ENCODE assay signal across 25 cellular contexts in genomic region chr6:118103381-118104105, GRCh38.
"Had no signal": no experiment of that assay in that cellular context is flagged by ENCODE, and none has a peak within 500 bp of the region (broad histone marks: within the 10 kb centered on the region; RNA-seq: fewer than 3 reads in every experiment).

No MANE protein-coding gene starts in this region.

- FAIRE-seq: bronchial epithelial cell, kidney had no signal

- H3K36me3 ChIP-seq: colonic mucosa, gastroesophageal sphincter, lower lobe of right lung, tibial artery had no signal

- H3K4me1 ChIP-seq: colonic mucosa, gastroesophageal sphincter, lower lobe of right lung, tibial artery had no signal

- ATAC-seq: activated CD4-positive, alpha-beta T cell treated with anti-CD3 and anti-CD28 coated beads for 36 hours; activated CD8-positive, alpha-beta memory T cell treated with anti-CD3 and anti-CD28 coated beads, Interleukin-2, amount 10 ng/mL, durations not matched to agents 7 days and 5 days; activated CD8-positive, alpha-beta T cell treated with anti-CD3 and anti-CD28 coated beads, Interleukin-2, amount 10 ng/mL, durations not matched to agents 7 days and 5 days; gastroesophageal sphincter; lower lobe of right lung; natural killer cell; stimulated activated memory B cell treated with anti-CD40 and anti-IgM and Interleukin-4, amounts not matched to agents 10 μg/mL and 1 μg/mL and 100 μg/mL, for 72 hours; stimulated activated naive CD8-positive, alpha-beta T cell treated with anti-CD3 and anti-CD28 coated beads, Interleukin-15, amount 100 ng/mL, for 72 hours had no signal

- H3K9me3 Mint-ChIP-seq: activated naive CD4-positive, alpha-beta T cell treated with anti-CD3 and anti-CD28 coated beads, Interleukin-2, amount 50 U/mL, for 24 hours; activated T-helper 2 cell treated with anti-CD3 and anti-CD28 coated beads, Interferon-gamma antibody, Interleukin-2, Interleukin-4, amounts not matched to agents 10 μg/mL and 5 μg/mL and 100 μg/mL, durations not matched to agents 14 hours and 24 hours and 36 hours; immature natural killer cell; stimulated activated memory B cell treated with anti-CD40 and anti-IgM and Interleukin-4, amounts not matched to agents 10 μg/mL and 1 μg/mL and 100 μg/mL, for 72 hours had no signal

- H3K27me3 ChIP-seq: colonic mucosa, gastroesophageal sphincter, tibial artery had no signal

- H3K27me3 Mint-ChIP-seq: activated CD8-positive, alpha-beta memory T cell treated with anti-CD3 and anti-CD28 coated beads, Interleukin-2, amount 10 ng/mL, durations not matched to agents 7 days and 5 days; activated naive CD4-positive, alpha-beta T cell treated with anti-CD3 and anti-CD28 coated beads, Interleukin-2, amount 50 U/mL, for 24 hours; stimulated activated memory B cell treated with anti-CD40 and anti-IgM and Interleukin-4, amounts not matched to agents 10 μg/mL and 1 μg/mL and 100 μg/mL, for 72 hours; stimulated activated naive CD8-positive, alpha-beta T cell treated with anti-CD3 and anti-CD28 coated beads, Interleukin-15, amount 100 ng/mL, for 72 hours had no signal

- H3K4me2 ChIP-seq: smooth muscle cell had no signal

- H3K4me1 Mint-ChIP-seq: activated CD4-positive, alpha-beta T cell treated with anti-CD3 and anti-CD28 coated beads for 36 hours; activated CD8-positive, alpha-beta memory T cell treated with anti-CD3 and anti-CD28 coated beads, Interleukin-2, amount 10 ng/mL, durations not matched to agents 7 days and 5 days; activated naive CD4-positive, alpha-beta T cell treated with anti-CD3 and anti-CD28 coated beads, Interleukin-2, amount 50 U/mL, for 24 hours; immature natural killer cell; natural killer cell; stimulated activated memory B cell treated with anti-CD40 and anti-IgM and Interleukin-4, amounts not matched to agents 10 μg/mL and 1 μg/mL and 100 μg/mL, for 72 hours; stimulated activated naive CD8-positive, alpha-beta T cell treated with anti-CD3 and anti-CD28 coated beads, Interleukin-15, amount 100 ng/mL, for 72 hours had no signal

- H3K9me3 ChIP-seq: colonic mucosa, lower lobe of right lung, tibial artery had no signal

- H3K27ac ChIP-seq: colonic mucosa, gastroesophageal sphincter, lower lobe of right lung, tibial artery had no signal

- H3K4me3 Mint-ChIP-seq: activated CD4-positive, alpha-beta T cell treated with anti-CD3 and anti-CD28 coated beads for 36 hours; activated CD8-positive, alpha-beta memory T cell treated with anti-CD3 and anti-CD28 coated beads, Interleukin-2, amount 10 ng/mL, durations not matched to agents 7 days and 5 days; activated CD8-positive, alpha-beta T cell treated with anti-CD3 and anti-CD28 coated beads, Interleukin-2, amount 10 ng/mL, durations not matched to agents 7 days and 5 days; activated naive CD4-positive, alpha-beta T cell treated with anti-CD3 and anti-CD28 coated beads, Interleukin-2, amount 50 U/mL, for 24 hours; immature natural killer cell; natural killer cell; stimulated activated memory B cell treated with anti-CD40 and anti-IgM and Interleukin-4, amounts not matched to agents 10 μg/mL and 1 μg/mL and 100 μg/mL, for 72 hours; stimulated activated naive CD8-positive, alpha-beta T cell treated with anti-CD3 and anti-CD28 coated beads, Interleukin-15, amount 100 ng/mL, for 72 hours had no signal

- H3K4me3 ChIP-seq: colonic mucosa, gastroesophageal sphincter, lower lobe of right lung, smooth muscle cell, tibial artery had no signal

- H3K27ac Mint-ChIP-seq: activated CD4-positive, alpha-beta T cell treated with anti-CD3 and anti-CD28 coated beads for 36 hours; activated CD8-positive, alpha-beta memory T cell treated with anti-CD3 and anti-CD28 coated beads, Interleukin-2, amount 10 ng/mL, durations not matched to agents 7 days and 5 days; activated CD8-positive, alpha-beta T cell treated with anti-CD3 and anti-CD28 coated beads, Interleukin-2, amount 10 ng/mL, durations not matched to agents 7 days and 5 days; activated naive CD4-positive, alpha-beta T cell treated with anti-CD3 and anti-CD28 coated beads, Interleukin-2, amount 50 U/mL, for 24 hours; activated T-helper 2 cell treated with anti-CD3 and anti-CD28 coated beads, Interferon-gamma antibody, Interleukin-2, Interleukin-4, amounts not matched to agents 10 μg/mL and 5 μg/mL and 100 μg/mL, durations not matched to agents 14 hours and 24 hours and 36 hours; immature natural killer cell; natural killer cell; stimulated activated memory B cell treated with anti-CD40 and anti-IgM and Interleukin-4, amounts not matched to agents 10 μg/mL and 1 μg/mL and 100 μg/mL, for 72 hours; stimulated activated naive CD8-positive, alpha-beta T cell treated with anti-CD3 and anti-CD28 coated beads, Interleukin-15, amount 100 ng/mL, for 72 hours had no signal

- DNase-seq: activated CD4-positive, alpha-beta T cell treated with anti-CD3 and anti-CD28 coated beads for 36 hours; activated CD4-positive, CD25-positive, alpha-beta regulatory T cell; activated CD8-positive, alpha-beta memory T cell treated with anti-CD3 and anti-CD28 coated beads, Interleukin-2, amount 10 ng/mL, durations not matched to agents 7 days and 5 days; activated CD8-positive, alpha-beta T cell treated with anti-CD3 and anti-CD28 coated beads, Interleukin-2, amount 10 ng/mL, durations not matched to agents 7 days and 5 days; activated T-cell treated with anti-CD3 and anti-CD28 coated beads, Interleukin-2, amount 50 U/mL, for 48 hours; cerebellar nuclear complex; colonic mucosa; effector CD8-positive, alpha-beta T cell; immature natural killer cell; kidney; lower lobe of right lung; mesendoderm; natural killer cell; stimulated activated CD4-positive, alpha-beta T cell treated with anti-CD3 and anti-CD28 coated beads, Interleukin-1b, Interleukin-23, amount 100 ng/mL, for 48 hours; stimulated activated CD4-positive, alpha-beta T cell treated with anti-CD3 and anti-CD28 coated beads, Interleukin-4, amount 100 ng/mL, for 4 hours; stimulated activated CD8-positive, alpha-beta memory T cell treated with anti-CD3 and anti-CD28 coated beads, Interleukin-4, amount 100 ng/mL, for 48 hours; stimulated activated naive CD8-positive, alpha-beta T cell treated with anti-CD3 and anti-CD28 coated beads, Interleukin-15, amount 100 ng/mL, for 72 hours; substantia nigra; tibial artery had no signal

- H3K36me3 Mint-ChIP-seq: activated CD8-positive, alpha-beta memory T cell treated with anti-CD3 and anti-CD28 coated beads, Interleukin-2, amount 10 ng/mL, durations not matched to agents 7 days and 5 days; activated naive CD4-positive, alpha-beta T cell treated with anti-CD3 and anti-CD28 coated beads, Interleukin-2, amount 50 U/mL, for 24 hours; immature natural killer cell; natural killer cell; stimulated activated memory B cell treated with anti-CD40 and anti-IgM and Interleukin-4, amounts not matched to agents 10 μg/mL and 1 μg/mL and 100 μg/mL, for 72 hours had no signal
